ENCODE assay signal across 7 cellular contexts in genomic region chr12:92405801-92406251, GRCh38.
DNase-seq lines count a peak whose midpoint lies in the region; ATAC-seq and TF ChIP-seq lines count a peak whose summit lies in the region.
"Not testable (repeated sequence)": the region's sequence is repeated elsewhere in the genome, so short reads cannot be mapped to it uniquely, and the experiment has no call there.

No MANE protein-coding gene starts in this region.

- not testable (repeated sequence) for H4K20me1 ChIP-seq in SU-DHL-6 (ENCODE audit: low read depth, low read length)

- peaks cover 59 to 63% of the 10 kb centered on the region in 2 donors for H3K4me1 Mint-ChIP-seq in natural killer cell

- H3K9me3 ChIP-seq in SU-DHL-6 (ENCODE audit: insufficient read depth, low read length): not testable (repeated sequence)

- not testable (repeated sequence) for H3K9me3 Mint-ChIP-seq in natural killer cell

- not testable (repeated sequence) for ATAC-seq in natural killer cell

- H3K9me2 ChIP-seq in SU-DHL-6 (replicated peaks; ENCODE audit: insufficient read depth, low read length): not testable (repeated sequence)

- H3K4me3 Mint-ChIP-seq in natural killer cell: peak overlapping the region; percentile 84

- 0 out of 2 replicates have a peak overlapping the region, but pooled peaks have one; percentile 33 for H3K9ac ChIP-seq in SU-DHL-6 (ENCODE audit: low read length)

- H3K36me3 Mint-ChIP-seq in natural killer cell: not testable (repeated sequence)

- TF ChIP-seq CTCF in SU-DHL-6 (IDR thresholded peaks at IDR 0.05; ENCODE audit: insufficient read depth, low read length, poor library complexity, severe bottlenecking); natural killer cell (IDR thresholded peaks at IDR 0.05): not testable (repeated sequence)

- peak; percentile 18 for DNase-seq in activated CD4-positive, alpha-beta T cell treated with anti-CD3 and anti-CD28 coated beads, Interleukin-2, amount 50 U/mL, for 1 hour
- DNase-seq in activated T-cell treated with anti-CD3 and anti-CD28 coated beads for 24 hours (ENCODE audit: low read depth): peak; percentile 20
- DNase-seq in activated gamma-delta T cell treated with Interleukin-2 at 50 U/mL for 16 hours: peak; percentile 22
- DNase-seq in central memory CD4-positive, alpha-beta T cell: peak; percentile 29
- DNase-seq in natural killer cell: not testable (repeated sequence)
- DNase-seq in stimulated activated CD8-positive, alpha-beta memory T cell treated with anti-CD3 and anti-CD28 coated beads, Interleukin-15, amount 100 ng/mL, for 48 hours (ENCODE audit: low read depth in 2 of 2): peak; percentile 17 to 47

- peak overlapping the region; percentile 87 to 92 for H3K27ac Mint-ChIP-seq in natural killer cell

- peak overlapping the region; percentile 19 for H2AFZ ChIP-seq in SU-DHL-6 (ENCODE audit: low read depth, low read length, severe bottlenecking)

- H3K27ac ChIP-seq in SU-DHL-6 (ENCODE audit: low read depth, low read length): peak overlapping the region; percentile 80

- H3K27me3 ChIP-seq in SU-DHL-6 (ENCODE audit: low read length): not testable (repeated sequence)

- H3F3A ChIP-seq in SU-DHL-6 (ENCODE audit: insufficient read depth): peaks cover 31% of the 10 kb centered on the region

- not testable (repeated sequence) for H3K4me3 ChIP-seq in SU-DHL-6 (ENCODE audit: insufficient read depth, low read length, poor library complexity, severe bottlenecking)

- H3K79me2 ChIP-seq in SU-DHL-6 (ENCODE audit: insufficient read depth, low read length): not testable (repeated sequence)

- H3K27me3 Mint-ChIP-seq in natural killer cell (ENCODE audit: low read depth in 2 of 2): not testable (repeated sequence)

- H3K36me3 ChIP-seq in SU-DHL-6 (ENCODE audit: low read length): not testable (repeated sequence)

- peak overlapping the region; percentile 70 for H3K4me2 ChIP-seq in SU-DHL-6 (ENCODE audit: low read depth, low read length, poor library complexity, severe bottlenecking)

- intact Hi-C loops in natural killer cell (cut with micrococcal nuclease): loop anchor here (5.0 to 10.0 kb wide), 4 partner anchors 169 to 1024 kb away; partner anchors contain the start of gene BTG1
